Comparison of ENCODE assay signal across 21 cellular contexts in genomic region chr11:28086569-28086968, GRCh38. TPM values are rescaled to one million over a fixed set of nuclear protein-coding genes. Genes with fewer than 3 reads are reported as not detected.
DNase-seq lines count a peak whose midpoint lies in the region; ATAC-seq, FAIRE-seq and TF ChIP-seq lines count a peak whose summit lies in the region.
"Had no signal": no experiment of that assay in that cellular context is flagged by ENCODE, and none has a peak within 500 bp of the region (broad histone marks: within the 10 kb centered on the region; RNA-seq: fewer than 3 reads in every experiment).

No MANE protein-coding gene starts in this region.

- H2AFZ ChIP-seq in PC-3 (ENCODE audit: low read length) (no peak overlapping the region), osteoblast (ENCODE audit: low read length) (peak overlapping the region; percentile 9)

- H3K4me1 Mint-ChIP-seq in activated naive CD4-positive, alpha-beta T cell treated with anti-CD3 and anti-CD28 coated beads, Interleukin-2, amount 10 ng/mL, durations not matched to agents 7 days and 5 days: no peaks in the 10 kb centered on the region
- H3K4me1 Mint-ChIP-seq: stimulated activated naive B cell treated with anti-CD40 and anti-IgM and Interleukin-4, amounts not matched to agents 10 μg/mL and 1 μg/mL and 100 μg/mL, for 72 hours had no signal

- ATAC-seq in PC-3: peak; percentile 70
- ATAC-seq: naive thymus-derived CD4-positive, alpha-beta T cell; stimulated activated naive B cell treated with anti-CD40 and anti-IgM and Interleukin-4, amounts not matched to agents 10 μg/mL and 1 μg/mL and 100 μg/mL, for 72 hours had no signal

- intact Hi-C loops in PC-3 (cut with micrococcal nuclease) (loop anchor here (5.0 kb wide), 1 partner anchor 39 kb away; no protein-coding TSS in a partner anchor), head of caudate nucleus (cut with DNase I) (no loop called here)

- H3K36me3 Mint-ChIP-seq in activated naive CD4-positive, alpha-beta T cell treated with anti-CD3 and anti-CD28 coated beads, Interleukin-2, amount 10 ng/mL, durations not matched to agents 7 days and 5 days: peaks cover 27% of the 10 kb centered on the region

- peak overlapping the region; percentile 43 for H3K9ac ChIP-seq in PC-3 (ENCODE audit: low read length)

- peaks cover 5% of the 10 kb centered on the region for H3F3A ChIP-seq in PC-3 (ENCODE audit: low read length, unreplicated experiment)

- H3K9me2 ChIP-seq in PC-3 (replicated peaks; ENCODE audit: low read length): no peaks in the 10 kb centered on the region

- H3K27ac Mint-ChIP-seq in activated naive CD4-positive, alpha-beta T cell treated with anti-CD3 and anti-CD28 coated beads, Interleukin-2, amount 10 ng/mL, durations not matched to agents 7 days and 5 days: no peak overlapping the region
- H3K27ac Mint-ChIP-seq: naive thymus-derived CD4-positive, alpha-beta T cell; progenitor cell of endocrine pancreas; stimulated activated naive B cell treated with anti-CD40 and anti-IgM and Interleukin-4, amounts not matched to agents 10 μg/mL and 1 μg/mL and 100 μg/mL, for 72 hours had no signal

- H3K4me3 Mint-ChIP-seq in activated naive CD4-positive, alpha-beta T cell treated with anti-CD3 and anti-CD28 coated beads, Interleukin-2, amount 10 ng/mL, durations not matched to agents 7 days and 5 days: no peak overlapping the region
- H3K4me3 Mint-ChIP-seq: naive thymus-derived CD4-positive, alpha-beta T cell; stimulated activated naive B cell treated with anti-CD40 and anti-IgM and Interleukin-4, amounts not matched to agents 10 μg/mL and 1 μg/mL and 100 μg/mL, for 72 hours had no signal

- H3K4me1 ChIP-seq in PC-3 (ENCODE audit: insufficient read depth, low read length) (peaks cover 41% of the 10 kb centered on the region), osteoblast (ENCODE audit: insufficient read depth, low read length) (peaks cover 16% of the 10 kb centered on the region)
- H3K4me1 ChIP-seq: tibial artery had no signal

- peak; percentile 80 for DNase-seq in PC-3
- DNase-seq in epithelial cell of esophagus (ENCODE audit: low read depth): peak; percentile 75
- DNase-seq in osteoblast (ENCODE audit: insufficient read length, low spot score, missing footprints): no peak
- no peak for DNase-seq in activated naive CD4-positive, alpha-beta T cell treated with anti-CD3 and anti-CD28 coated beads, Interleukin-2, amount 10 ng/mL, durations not matched to agents 7 days and 5 days
- no peak for DNase-seq in head of caudate nucleus
- DNase-seq in activated CD4-positive, alpha-beta T cell treated with anti-CD3 and anti-CD28 coated beads for 4 hours: no peak
- no peak for DNase-seq in OCI-M1 (lab: John Stamatoyannopoulos, UW)
- DNase-seq: C1 segment of cervical spinal cord; DMS 273 treated with DMSO at 0.1 percent for 48 hours; Kasumi-1; naive thymus-derived CD4-positive, alpha-beta T cell; NCI-H1417 treated with DMSO at 0.1 percent for 48 hours; NCI-H2171 treated with DMSO at 0.1 percent for 48 hours; NCI-H748 treated with DMSO at 0.1 percent for 48 hours; stimulated activated naive B cell treated with anti-CD40 and anti-IgM and Interleukin-4, amounts not matched to agents 10 μg/mL and 1 μg/mL and 100 μg/mL, for 72 hours; tibial artery; WERI-Rb-1 had no signal

- peaks cover 13% of the 10 kb centered on the region for H3K36me3 ChIP-seq in PC-3 (ENCODE audit: low read depth, low read length)
- H3K36me3 ChIP-seq in osteoblast (ENCODE audit: insufficient read depth, low read length): peaks cover 11% of the 10 kb centered on the region
- H3K36me3 ChIP-seq: tibial artery had no signal

- H3K4me3 ChIP-seq in PC-3 (ENCODE audit: low read length): no peak overlapping the region
- H3K4me3 ChIP-seq in epithelial cell of esophagus (ENCODE audit: low read length): no peak overlapping the region
- no peak overlapping the region for H3K4me3 ChIP-seq in osteoblast (ENCODE audit: insufficient read depth, low read length)
- H3K4me3 ChIP-seq: lung, tibial artery had no signal

- H3K27me3 ChIP-seq in PC-3 (ENCODE audit: low read length) (no peaks in the 10 kb centered on the region), osteoblast (ENCODE audit: insufficient read depth, low read length) (no peaks in the 10 kb centered on the region)
- H3K27me3 ChIP-seq: tibial artery had no signal

- peak overlapping the region; percentile 56 for H3K4me2 ChIP-seq in PC-3 (ENCODE audit: low read length)
- peak overlapping the region; percentile 58 for H3K4me2 ChIP-seq in osteoblast (ENCODE audit: insufficient read depth, low read length)

- H3K27me3 Mint-ChIP-seq in activated naive CD4-positive, alpha-beta T cell treated with anti-CD3 and anti-CD28 coated beads, Interleukin-2, amount 10 ng/mL, durations not matched to agents 7 days and 5 days: no peaks in the 10 kb centered on the region
- H3K27me3 Mint-ChIP-seq: naive thymus-derived CD4-positive, alpha-beta T cell; progenitor cell of endocrine pancreas; stimulated activated naive B cell treated with anti-CD40 and anti-IgM and Interleukin-4, amounts not matched to agents 10 μg/mL and 1 μg/mL and 100 μg/mL, for 72 hours had no signal

- peak overlapping the region; percentile 74 for H3K27ac ChIP-seq in PC-3 (ENCODE audit: low read length)
- peak overlapping the region; percentile 77 for H3K27ac ChIP-seq in osteoblast (ENCODE audit: low read depth, low read length)
- H3K27ac ChIP-seq: tibial artery, WERI-Rb-1 had no signal

- H3K9me3 Mint-ChIP-seq in activated naive CD4-positive, alpha-beta T cell treated with anti-CD3 and anti-CD28 coated beads, Interleukin-2, amount 10 ng/mL, durations not matched to agents 7 days and 5 days: no peaks in the 10 kb centered on the region
- H3K9me3 Mint-ChIP-seq: naive thymus-derived CD4-positive, alpha-beta T cell; stimulated activated naive B cell treated with anti-CD40 and anti-IgM and Interleukin-4, amounts not matched to agents 10 μg/mL and 1 μg/mL and 100 μg/mL, for 72 hours had no signal

- TF ChIP-seq CTCF in PC-3 (conservative IDR thresholded peaks at IDR 0.05; ENCODE audit: low read depth, low read length) (no peak), epithelial cell of esophagus (IDR thresholded peaks at IDR 0.05; ENCODE audit: insufficient read depth, low read depth, low read length, missing control alignments) (no peak), osteoblast (IDR thresholded peaks at IDR 0.05; ENCODE audit: extremely low read depth, low read depth, low read length) (no peak)

- peak; percentile 13 for FAIRE-seq in G401.6 (lab: Jason Lieb, UNC)
- FAIRE-seq: H54 had no signal

- H3K9me3 ChIP-seq in PC-3 (ENCODE audit: low read length) (no peaks in the 10 kb centered on the region), osteoblast (ENCODE audit: low read depth, low read length) (no peaks in the 10 kb centered on the region)
- H3K9me3 ChIP-seq: tibial artery had no signal

- BruUV-seq in PC-3 (replicated peaks; lab: Mats Ljungman, UMichigan): no TSS peak

- H3K79me2 ChIP-seq in PC-3 (ENCODE audit: low read length) (0 out of 2 replicates have a peak, but pooled peaks cover 6% of the 10 kb centered on the region), osteoblast (ENCODE audit: insufficient read depth, low read length) (no peaks in the 10 kb centered on the region)

- POLR2A ChIA-PET in PC-3 (lab: Charles Lee; ENCODE audit: unreplicated experiment): no interaction called here

- H4K20me1 ChIP-seq in PC-3 (ENCODE audit: low read length): no peaks in the 10 kb centered on the region
- no peaks in the 10 kb centered on the region for H4K20me1 ChIP-seq in osteoblast (ENCODE audit: insufficient read depth, low read length)

- CTCF ChIA-PET in PC-3 (lab: Charles Lee): no interaction called here
- CTCF ChIA-PET in activated naive CD4-positive, alpha-beta T cell treated with anti-CD3 and anti-CD28 coated beads, Interleukin-2, amount 10 ng/mL, durations not matched to agents 7 days and 5 days (lab: Charles Lee): no interaction called here

RNA-seq across cellular contexts. Expression of gene KIF18A, which starts 21.4 kb away (rescaled TPM):
- total RNA-seq in PC-3 (2014; rRNA removed) (11.6 and 15.3 TPM in 2 replicates), osteoblast (4.0 and 5.0 TPM in 2 replicates)

RNA-seq across cellular contexts. Expression of gene METTL15, which starts 21.6 kb away (rescaled TPM):
- total RNA-seq in PC-3 (2014; rRNA removed): 5.8 and 12.4 TPM in 2 replicates
- total RNA-seq in osteoblast: 13.4 and 18.6 TPM in 2 replicates

Comparison
In these comparisons a context has a peak if more than half of its experiments do, and no peak if none do; other contexts are left out.
1. DNase-seq: peak in PC-3 (single experiment) and epithelial cell of esophagus (single experiment); none in osteoblast (single experiment), activated naive CD4-positive, alpha-beta T cell treated with anti-CD3 and anti-CD28 coated beads, Interleukin-2, amount 10 ng/mL, durations not matched to agents 7 days and 5 days (single experiment), head of caudate nucleus (0 of 42), activated CD4-positive, alpha-beta T cell treated with anti-CD3 and anti-CD28 coated beads for 4 hours (0 of 2) and OCI-M1 (single experiment).